ENCODE assay signal across 13 cellular contexts in the genomic region with DNA sequence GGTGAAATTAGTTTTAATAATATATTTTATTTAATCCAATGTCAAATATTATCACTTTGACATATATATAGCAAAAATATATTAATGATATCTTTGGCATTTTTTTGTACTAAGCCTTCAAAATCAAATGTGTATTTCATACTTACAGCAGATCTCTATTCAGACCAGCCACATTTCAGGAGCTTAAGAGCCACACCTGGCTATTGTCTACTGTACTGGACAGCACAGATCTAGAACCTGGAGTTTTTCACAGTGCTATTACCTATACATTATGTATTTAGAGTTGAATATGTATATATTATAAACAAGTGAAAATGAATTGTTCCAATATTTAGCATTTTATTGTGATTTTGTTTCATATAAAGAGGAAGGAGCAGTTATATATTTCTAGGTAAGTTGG.
DNase-seq lines count a peak whose midpoint lies in the region; ATAC-seq and TF ChIP-seq lines count a peak whose summit lies in the region.
"Had no signal": no experiment of that assay in that cellular context is flagged by ENCODE, and none has a peak within 500 bp of the region (broad histone marks: within the 10 kb centered on the region; RNA-seq: fewer than 3 reads in every experiment).

No MANE protein-coding gene starts in this region.

- H3K9me3 ChIP-seq in heart left ventricle: no peaks in the 10 kb centered on the region
- H3K9me3 ChIP-seq in right atrium auricular region: no peaks in the 10 kb centered on the region
- H3K9me3 ChIP-seq in skeletal muscle tissue (ENCODE audit: control insufficient read depth in 3 of 3, low read length in 3 of 3): no peaks in the 10 kb centered on the region
- H3K9me3 ChIP-seq: A549 had no signal

- intact Hi-C loops in heart left ventricle (cut with DNase I): loop anchor here in 8 of 10 donors (2.0 to 10.0 kb wide), 8 partner anchors 145 to 360 kb away; no protein-coding TSS in a partner anchor
- intact Hi-C loops in left cardiac atrium (cut with DNase I): loop anchor here (5.0 to 10.0 kb wide), 3 partner anchors 283 to 657 kb away; no protein-coding TSS in a partner anchor
- intact Hi-C loops in left ventricle myocardium superior (cut with micrococcal nuclease): loop anchor here (5.0 kb wide), 1 partner anchor 285 kb away; no protein-coding TSS in a partner anchor

- H3K36me3 ChIP-seq in heart left ventricle: no peaks in the 10 kb centered on the region
- no peaks in the 10 kb centered on the region for H3K36me3 ChIP-seq in right atrium auricular region
- no peaks in the 10 kb centered on the region for H3K36me3 ChIP-seq in skeletal muscle tissue (ENCODE audit: control insufficient read depth in 3 of 3, insufficient read depth in 3 of 3, low read length in 3 of 3)

- H3K4me1 ChIP-seq in heart left ventricle: peaks cover 0 to 24% (median 12%) of the 10 kb centered on the region in 12 donors
- peaks cover 0 to 5% of the 10 kb centered on the region in 2 donors for H3K4me1 ChIP-seq in right atrium auricular region
- H3K4me1 ChIP-seq in skeletal muscle tissue (ENCODE audit: control insufficient read depth in 3 of 3, insufficient read depth in 3 of 3, low read length in 3 of 3): peaks cover 2 to 3% (median 2%) of the 10 kb centered on the region in 3 donors
- H3K4me1 ChIP-seq: A549 had no signal

- TF ChIP-seq CTCF in heart left ventricle (IDR thresholded peaks at IDR 0.05) (no peak), right atrium auricular region (IDR thresholded peaks at IDR 0.05) (no peak)

- no peak for DNase-seq in heart left ventricle
- DNase-seq in left cardiac atrium: no peak
- DNase-seq in left ventricle myocardium superior: no peak
- DNase-seq in right atrium auricular region (ENCODE audit: low spot score): no peak
- DNase-seq in RKO (ENCODE audit: low spot score): no peak
- no peak for DNase-seq in dermis blood vessel endothelial cell
- DNase-seq: 8988T, C1 segment of cervical spinal cord, Calu3, DND-41 had no signal

- H3K27ac ChIP-seq in heart left ventricle (peak overlapping the region in 8 of 12 donors; percentile 7 to 64 (median 50)), right atrium auricular region (no peak overlapping the region), skeletal muscle tissue (ENCODE audit: low read depth, low read length) (peak overlapping the region; percentile 21)
- H3K27ac ChIP-seq: A549, GM23248 had no signal

- H3K27me3 ChIP-seq in heart left ventricle (no peaks in the 10 kb centered on the region), right atrium auricular region (no peaks in the 10 kb centered on the region), skeletal muscle tissue (ENCODE audit: control insufficient read depth in 3 of 3, insufficient read depth in 3 of 3, low read length in 3 of 3) (no peaks in the 10 kb centered on the region)

- peak in 2 of 4 donors; percentile 52 to 53 for ATAC-seq in heart left ventricle
- ATAC-seq in left cardiac atrium: no peak
- ATAC-seq in left ventricle myocardium superior: peak; percentile 72

- TF ChIP-seq POLR2A in heart left ventricle (IDR thresholded peaks at IDR 0.05): no peak

- no peak overlapping the region for H3K9ac ChIP-seq in skeletal muscle tissue (ENCODE audit: low read depth in 1 of 3, low read length in 3 of 3)
- H3K9ac ChIP-seq: GM23248 had no signal

- H3K4me3 ChIP-seq in heart left ventricle: no peak overlapping the region
- no peak overlapping the region for H3K4me3 ChIP-seq in right atrium auricular region
- H3K4me3 ChIP-seq in skeletal muscle tissue (ENCODE audit: low read length in 3 of 3): no peak overlapping the region
- H3K4me3 ChIP-seq: A549, GM23248 had no signal

Comparison
In these comparisons a context has a peak if more than half of its experiments do, and no peak if none do; other contexts are left out.
1. H3K27ac ChIP-seq: peak in heart left ventricle (8 of 12) and skeletal muscle tissue (single experiment); none in right atrium auricular region (0 of 2).